In the genomic region with DNA sequence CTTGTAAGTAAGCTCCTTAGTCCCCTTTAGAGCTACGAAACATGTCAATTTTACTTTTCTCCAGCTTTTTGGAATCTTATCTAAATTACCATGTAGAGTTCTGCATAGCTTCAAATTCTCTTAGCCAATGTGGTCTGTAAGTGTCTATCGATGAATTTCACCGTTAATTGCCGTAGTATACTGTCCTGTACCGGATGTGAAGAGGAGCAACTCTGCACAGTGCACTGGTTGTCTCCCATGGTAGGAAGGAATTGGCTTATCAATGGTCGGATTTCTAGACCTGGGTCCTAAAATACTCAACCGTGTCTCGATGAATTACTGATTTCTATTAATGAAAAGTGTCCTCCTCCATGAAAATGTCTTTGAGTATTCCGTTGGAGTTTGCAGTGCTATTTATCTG, we compare ENCODE assay signal across 8 cellular contexts. TPM values are rescaled to one million over a fixed set of nuclear protein-coding genes. Genes with fewer than 3 reads are reported as not detected.
DNase-seq lines count a peak whose midpoint lies in the region; ATAC-seq and TF ChIP-seq lines count a peak whose summit lies in the region.

No MANE protein-coding gene starts in this region.

- CTCF ChIA-PET in activated CD8-positive, alpha-beta memory T cell treated with anti-CD3 and anti-CD28 coated beads, Interleukin-2, amount 10 ng/mL, durations not matched to agents 7 days and 5 days (lab: Charles Lee) = interaction anchor here (3.8 kb wide), 1 partner anchor 11 kb away, joined by 14 read pairs; no protein-coding TSS in a partner anchor

- H3K36me3 ChIP-seq in SJCRH30 (peaks cover 13% of the 10 kb centered on the region), thoracic aorta (no peaks in the 10 kb centered on the region), thyroid gland (no peaks in the 10 kb centered on the region)

- no peaks in the 10 kb centered on the region for H3K9me3 Mint-ChIP-seq in activated CD8-positive, alpha-beta memory T cell treated with anti-CD3 and anti-CD28 coated beads, Interleukin-2, amount 10 ng/mL, durations not matched to agents 7 days and 5 days (ENCODE audit: low read depth)

- intact Hi-C loops in thyroid gland (cut with DNase I) = loop anchor here (5.0 kb wide), 1 partner anchor 365 kb away; a partner anchor contains a TSS

- no peaks in the 10 kb centered on the region for H3K27me3 ChIP-seq in SJCRH30
- no peaks in the 10 kb centered on the region for H3K27me3 ChIP-seq in thoracic aorta (replicated peaks; ENCODE audit: insufficient read depth)
- no peaks in the 10 kb centered on the region for H3K27me3 ChIP-seq in thyroid gland

- H3K27me3 Mint-ChIP-seq in activated CD8-positive, alpha-beta memory T cell treated with anti-CD3 and anti-CD28 coated beads, Interleukin-2, amount 10 ng/mL, durations not matched to agents 7 days and 5 days = no peaks in the 10 kb centered on the region

- peaks cover 11% of the 10 kb centered on the region for H3K36me3 Mint-ChIP-seq in activated CD8-positive, alpha-beta memory T cell treated with anti-CD3 and anti-CD28 coated beads, Interleukin-2, amount 10 ng/mL, durations not matched to agents 7 days and 5 days

- TF ChIP-seq POLR2A in thyroid gland (IDR thresholded peaks at IDR 0.05) = no peak

- H3K4me3 ChIP-seq in SJCRH30 (peak overlapping the region; percentile 93), iPS-11a (ENCODE audit: low read depth, low read length) (peak overlapping the region; percentile 100), thoracic aorta (peak overlapping the region; percentile 98), thyroid gland (replicated peaks in 1 of 3) (peak overlapping the region in 1 of 3 donors; percentile 65)

- H3K9me3 ChIP-seq in SJCRH30 (replicated peaks) (no peaks in the 10 kb centered on the region), thoracic aorta (no peaks in the 10 kb centered on the region), thyroid gland (no peaks in the 10 kb centered on the region)

- H3K27ac Mint-ChIP-seq in activated CD8-positive, alpha-beta memory T cell treated with anti-CD3 and anti-CD28 coated beads, Interleukin-2, amount 10 ng/mL, durations not matched to agents 7 days and 5 days = no peak overlapping the region

- no peak overlapping the region for H3K27ac ChIP-seq in SJCRH30
- no peak overlapping the region for H3K27ac ChIP-seq in thoracic aorta
- no peak overlapping the region for H3K27ac ChIP-seq in thyroid gland

- H3K4me1 ChIP-seq in SJCRH30 = peaks cover 8% of the 10 kb centered on the region; the same call in 1 of the 2 replicates
- peaks cover 2 to 17% of the 10 kb centered on the region in 2 donors for H3K4me1 ChIP-seq in thoracic aorta (ENCODE audit: control insufficient read depth in 1 of 2, low read depth in 2 of 2)
- peaks cover 0 to 6% of the 10 kb centered on the region in 2 donors for H3K4me1 ChIP-seq in thyroid gland

- peaks cover 34% of the 10 kb centered on the region for H3K4me1 Mint-ChIP-seq in activated CD8-positive, alpha-beta memory T cell treated with anti-CD3 and anti-CD28 coated beads, Interleukin-2, amount 10 ng/mL, durations not matched to agents 7 days and 5 days

- 35 to 37% methylated on average over 9 of the region's 9 CpGs for WGBS in thyroid gland, 2 donors

- DNase-seq in activated CD8-positive, alpha-beta memory T cell treated with anti-CD3 and anti-CD28 coated beads, Interleukin-2, amount 10 ng/mL, durations not matched to agents 7 days and 5 days = peak; percentile 47
- no peak for DNase-seq in activated CD8-positive, alpha-beta memory T cell treated with anti-CD3 and anti-CD28 coated beads, Interleukin-2, amount 50 U/mL, for 4 hours
- DNase-seq in SJCRH30 = peak in 1 of 2 experiments; percentile 21
- no peak for DNase-seq in thoracic aorta (ENCODE audit: low spot score)
- DNase-seq in thyroid gland = no peak
- no peak for DNase-seq in NCI-H524 treated with DMSO at 0.1 percent for 48 hours (lab: John Stamatoyannopoulos, UW)
- no peak for DNase-seq in HuH-7.5 (ENCODE audit: low spot score)

- TF ChIP-seq CTCF in thoracic aorta (IDR thresholded peaks at IDR 0.05) (no peak), thyroid gland (IDR thresholded peaks at IDR 0.05) (no peak)

- H3K4me3 Mint-ChIP-seq in activated CD8-positive, alpha-beta memory T cell treated with anti-CD3 and anti-CD28 coated beads, Interleukin-2, amount 10 ng/mL, durations not matched to agents 7 days and 5 days = no peak overlapping the region

- ATAC-seq in activated CD8-positive, alpha-beta memory T cell treated with anti-CD3 and anti-CD28 coated beads, Interleukin-2, amount 10 ng/mL, durations not matched to agents 7 days and 5 days = no peak
- no peak for ATAC-seq in thoracic aorta (ENCODE audit: insufficient number of reproducible peaks, low FRiP score, low read depth)

RNA-seq across cellular contexts. Expression of a gene that starts 1.9 kb away (rescaled TPM):
- 100 to 1,000 TPM; 121 to 143 TPM for total RNA-seq in activated CD8-positive, alpha-beta memory T cell treated with anti-CD3 and anti-CD28 coated beads, Interleukin-2, amount 10 ng/mL, durations not matched to agents 7 days and 5 days
- total RNA-seq in SJCRH30 (2014; rRNA removed; shearing (Covaris generic)) = 134 and 160 TPM in 2 replicates
- total RNA-seq in thoracic aorta (100 to 1,000 TPM in 1 of 2 donors, 10 to 100 TPM in 1; 77.3 to 161 TPM), thyroid gland (100 to 1,000 TPM in 2 of 4 donors, 10 to 100 TPM in 2; 68.2 to 151 (median 90.3) TPM)

RNA-seq across cellular contexts. Expression of a gene that starts 29.1 kb away (rescaled TPM):
- total RNA-seq in activated CD8-positive, alpha-beta memory T cell treated with anti-CD3 and anti-CD28 coated beads, Interleukin-2, amount 10 ng/mL, durations not matched to agents 7 days and 5 days = 100 to 1,000 TPM in 1 of 2 experiments, 10 to 100 TPM in 1; 79.6 to 104 TPM
- total RNA-seq in SJCRH30 (2014; rRNA removed; shearing (Covaris generic)) = 176 and 198 TPM in 2 replicates
- 10 to 100 TPM; 36.8 to 55.2 TPM for total RNA-seq in thoracic aorta
- total RNA-seq in thyroid gland = 100 to 1,000 TPM in 2 of 4 donors, 10 to 100 TPM in 2; 91.0 to 121 (median 102) TPM
